In the genomic region with DNA sequence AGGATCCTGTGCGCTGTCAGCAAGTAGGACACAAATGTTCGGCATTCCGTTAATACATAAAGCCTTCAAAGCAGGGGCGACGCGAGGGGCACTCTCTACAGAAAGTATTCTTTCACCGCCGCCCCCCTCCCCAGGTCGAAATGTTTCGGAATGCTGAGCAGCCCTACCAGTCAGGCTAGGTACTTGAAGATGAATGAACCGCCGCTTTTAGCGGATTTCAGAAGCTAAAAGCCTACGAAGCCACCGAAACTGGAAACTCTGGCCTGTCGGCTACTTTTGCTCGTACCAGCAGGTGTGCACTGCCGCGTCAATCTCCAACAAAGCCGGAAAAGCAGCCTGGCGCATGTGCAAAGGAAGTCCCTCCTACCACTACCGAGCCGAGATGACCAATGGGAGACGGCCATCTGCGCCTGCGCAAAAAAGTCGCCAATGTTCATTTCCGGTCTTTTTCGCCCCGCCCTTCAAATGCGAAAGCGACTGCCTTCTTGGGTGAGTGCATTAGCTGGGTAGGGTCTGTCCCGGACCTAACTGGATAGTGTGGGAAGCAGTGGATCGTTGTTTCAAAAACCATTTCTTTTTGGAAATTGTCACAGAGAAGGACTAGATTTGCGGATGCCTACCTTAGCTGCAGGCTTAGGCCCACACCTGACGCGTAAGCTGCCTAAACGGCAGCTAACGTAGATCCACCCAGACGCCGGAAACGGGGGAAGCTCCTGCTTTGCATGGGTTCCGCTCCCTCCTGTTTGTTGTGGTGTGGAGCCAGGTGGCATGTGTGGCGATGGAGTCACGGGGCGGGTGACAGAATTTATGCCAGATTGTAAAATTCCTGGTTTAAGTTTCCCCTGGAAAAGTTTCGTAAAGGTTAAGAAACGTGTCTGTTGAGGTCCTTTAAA, we compare ENCODE assay signal across 8 cellular contexts. TPM values are rescaled to one million over a fixed set of nuclear protein-coding genes. Genes with fewer than 3 reads are reported as not detected.
DNase-seq lines count a peak whose midpoint lies in the region; ATAC-seq and TF ChIP-seq lines count a peak whose summit lies in the region.

Gene WDR5B, minus strand, starts transcription at position 301 of the 893 bp plus-strand sequence. CDS start 534 bp downstream, outside the sequence.

- peaks cover 47% of the 10 kb centered on the region for H3K4me1 Mint-ChIP-seq in dendritic cell treated with granulocyte-macrophage colony-stimulating factor and Interleukin-4, amounts not matched to agents 40 ng/mL and 50 ng/mL, for 4 days (ENCODE audit: low read depth)

- peaks cover 50% of the 10 kb centered on the region for H3K36me3 Mint-ChIP-seq in dendritic cell treated with granulocyte-macrophage colony-stimulating factor and Interleukin-4, amounts not matched to agents 40 ng/mL and 50 ng/mL, for 4 days (ENCODE audit: low read depth)

- ATAC-seq in HG03432 (IDR thresholded peaks at IDR 0.05; ENCODE audit: unreplicated experiment) (peak; percentile 88), right lobe of liver (peak; percentile 92 to 97 (median 94))

- H3K36me3 ChIP-seq in A673 (ENCODE audit: insufficient read depth, low read length, poor library complexity, severe bottlenecking): peaks cover 2% of the 10 kb centered on the region
- peaks cover 0 to under 1% (median 0%) of the 10 kb centered on the region in 4 donors for H3K36me3 ChIP-seq in right lobe of liver

- H3K27ac ChIP-seq in A673 (ENCODE audit: low read depth, low read length, poor library complexity, severe bottlenecking) (peak within 1 kb of the TSS; percentile 85), right lobe of liver (peak within 1 kb of the TSS; percentile 75 to 91 (median 83))

- DNase-seq in A673 (ENCODE audit: low spot score): peak; percentile 98
- peak; percentile 96 for DNase-seq in activated CD4-positive, CD25-positive, alpha-beta regulatory T cell treated with anti-CD3 and anti-CD28 coated beads, Interleukin-2, amount 50 U/mL, for 72 hours
- peak; percentile 97 to 98 (median 98) for DNase-seq in right lobe of liver
- DNase-seq in stimulated activated CD4-positive, alpha-beta T cell treated with anti-CD3 and anti-CD28 coated beads, TNF-alpha, amount 100 ng/mL, for 1 hour (ENCODE audit: low read depth in 3 of 3, low spot score in 1 of 3): peak; percentile 96 to 98 (median 97)
- no peak for DNase-seq in NCI-H774 (lab: John Stamatoyannopoulos, UW)

- intact Hi-C loops in A673 (cut with micrococcal nuclease; ENCODE audit: unreplicated experiment) (loop anchor here (10.0 kb wide), 1 partner anchor 871 kb away; the partner anchor contains the start of gene POLQ), right lobe of liver (cut with DNase I) (no loop called here)
- intact Hi-C loops in dendritic cell treated with granulocyte-macrophage colony-stimulating factor and Interleukin-4, amounts not matched to agents 40 ng/mL and 50 ng/mL, for 4 days (cut with micrococcal nuclease): loop anchor here (5.0 to 10.0 kb wide), 2 partner anchors 34 to 99 kb away; partner anchors contain the start of genes FAM162A, KPNA1 and MIX23

- TF ChIP-seq CTCF in A673 (conservative IDR thresholded peaks at IDR 0.05; ENCODE audit: low read depth, low read length) (no peak), right lobe of liver (IDR thresholded peaks at IDR 0.05) (peak in 1 of 4 donors; percentile 25)

- TF ChIP-seq POLR2A in GM19099 (IDR thresholded peaks at IDR 0.05; ENCODE audit: extremely low read depth, insufficient read length, low read depth) (peak; percentile 96), right lobe of liver (IDR thresholded peaks at IDR 0.05) (peak; percentile 91)

- H3K27ac Mint-ChIP-seq in dendritic cell treated with granulocyte-macrophage colony-stimulating factor and Interleukin-4, amounts not matched to agents 40 ng/mL and 50 ng/mL, for 4 days: peak within 1 kb of the TSS; percentile 94

- WGBS in right lobe of liver (ENCODE audit: insufficient coverage, low coverage, low lambda C conversion rate, missing lambda C conversion rate): under 1% methylated on average over 30 of the region's 48 CpGs

- POLR2A ChIA-PET in A673 (lab: Charles Lee; ENCODE audit: low non-redundant PET): interaction anchor here (0.6 to 0.7 kb wide), 2 partner anchors 353 to 704 kb away, joined by 5 to 6 read pairs; no protein-coding TSS in a partner anchor

- BruUV-seq in A673 (replicated peaks; lab: Mats Ljungman, UMichigan): TSS peak; percentile 80

- H3K4me1 ChIP-seq in A673 (ENCODE audit: insufficient read depth, low read length, poor library complexity, severe bottlenecking) (peaks cover 8% of the 10 kb centered on the region), right lobe of liver (peaks cover 0 to 19% (median 5%) of the 10 kb centered on the region in 4 donors)

- H3K4me3 ChIP-seq in A673 (ENCODE audit: low read depth, low read length, poor library complexity, severe bottlenecking): peak within 1 kb of the TSS; percentile 83
- peak within 1 kb of the TSS; percentile 73 to 84 (median 73) for H3K4me3 ChIP-seq in right lobe of liver

- peak within 1 kb of the TSS; percentile 94 for H3K4me3 Mint-ChIP-seq in dendritic cell treated with granulocyte-macrophage colony-stimulating factor and Interleukin-4, amounts not matched to agents 40 ng/mL and 50 ng/mL, for 4 days

- H3K27me3 Mint-ChIP-seq in dendritic cell treated with granulocyte-macrophage colony-stimulating factor and Interleukin-4, amounts not matched to agents 40 ng/mL and 50 ng/mL, for 4 days: no peaks in the 10 kb centered on the region

- H3K9me3 ChIP-seq in A673 (ENCODE audit: low read depth, low read length, poor library complexity, severe bottlenecking): no peaks in the 10 kb centered on the region
- H3K9me3 ChIP-seq in right lobe of liver: no peaks in the 10 kb centered on the region

- CTCF ChIA-PET in A673 (lab: Charles Lee): interaction anchor here (1.9 kb wide), 1 partner anchor 23 kb away, joined by 6 read pairs; no protein-coding TSS in a partner anchor

- H3K27me3 ChIP-seq in A673 (replicated peaks; ENCODE audit: insufficient read depth, low read depth, low read length, poor library complexity) (no peaks in the 10 kb centered on the region), right lobe of liver (no peaks in the 10 kb centered on the region)

- H3K9me3 Mint-ChIP-seq in dendritic cell treated with granulocyte-macrophage colony-stimulating factor and Interleukin-4, amounts not matched to agents 40 ng/mL and 50 ng/mL, for 4 days: no peaks in the 10 kb centered on the region

RNA-seq across cellular contexts. Expression of gene WDR5B, which starts in this region (rescaled TPM):
- total RNA-seq in A673 (2021) (4.6 and 5.4 TPM in 2 replicates), right lobe of liver (1 to 10 TPM; 1.4 to 4.0 (median 2.1) TPM)

Comparison
In these comparisons a context has a peak if more than half of its experiments do, and no peak if none do; other contexts are left out.
1. intact Hi-C loops: an anchor here in A673 (10.0 kb wide) and dendritic cell treated with granulocyte-macrophage colony-stimulating factor and Interleukin-4, amounts not matched to agents 40 ng/mL and 50 ng/mL, for 4 days (5.0 to 10.0 kb wide); none called in right lobe of liver.